In the genomic region with DNA sequence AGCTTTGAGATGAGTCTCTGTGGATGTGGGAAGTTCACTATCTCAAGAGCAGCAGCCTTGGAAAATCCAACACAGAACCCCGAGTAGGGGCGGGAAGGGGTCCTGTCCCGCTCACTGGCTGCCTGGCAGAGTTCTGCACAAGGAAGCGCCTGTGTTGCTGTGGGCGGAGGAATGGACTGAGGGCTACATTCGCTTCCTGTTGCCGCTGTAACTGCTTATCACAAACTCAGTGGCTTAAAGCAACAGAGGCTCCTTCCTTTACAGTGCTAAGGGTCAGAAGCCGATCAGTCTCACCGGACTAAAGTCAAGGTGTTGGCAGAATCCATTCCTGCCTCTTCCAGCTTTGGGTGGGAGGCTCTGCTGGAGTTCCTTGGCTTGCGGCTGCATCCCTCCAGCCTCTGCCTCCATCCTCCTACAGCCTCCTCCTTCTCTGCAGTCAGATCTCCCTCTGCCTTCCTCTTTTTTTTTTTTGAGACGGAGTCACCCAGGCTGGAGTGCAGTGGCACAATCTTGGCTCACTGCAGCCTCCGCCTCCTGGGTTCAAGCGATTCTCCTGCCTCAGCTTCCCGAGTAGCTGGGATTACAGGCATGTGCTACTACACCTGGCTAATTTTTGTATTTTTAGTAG, we compare ENCODE assay signal across 8 cellular contexts.
DNase-seq lines count a peak whose midpoint lies in the region; ATAC-seq lines count a peak whose summit lies in the region.

No MANE protein-coding gene starts in this region.

- H3K4me3 ChIP-seq in MG63, result no peak overlapping the region

- H3K36me3 Mint-ChIP-seq in natural killer cell treated with Interleukin-12 subunit alpha and Interleukin-12 subunit beta and Interleukin-15 and Interleukin-18, amount 100 ng/mL, for 72 hours, result no peaks in the 10 kb centered on the region

- H3K36me3 ChIP-seq in MG63, result peaks cover 37% of the 10 kb centered on the region

- ATAC-seq in GM19372 (IDR thresholded peaks at IDR 0.05; ENCODE audit: low read depth, unreplicated experiment), result peak; percentile 27
- peak; percentile 64 to 72 for ATAC-seq in natural killer cell treated with Interleukin-12 subunit alpha and Interleukin-12 subunit beta and Interleukin-15 and Interleukin-18, amount 100 ng/mL, for 72 hours

- no peaks in the 10 kb centered on the region for H3K9me3 ChIP-seq in MG63

- H3K27ac Mint-ChIP-seq in natural killer cell treated with Interleukin-12 subunit alpha and Interleukin-12 subunit beta and Interleukin-15 and Interleukin-18, amount 100 ng/mL, for 72 hours, result peak overlapping the region; percentile 92

- H3K4me3 Mint-ChIP-seq in natural killer cell treated with Interleukin-12 subunit alpha and Interleukin-12 subunit beta and Interleukin-15 and Interleukin-18, amount 100 ng/mL, for 72 hours, result peak overlapping the region; percentile 68

- no peaks in the 10 kb centered on the region for H3K27me3 Mint-ChIP-seq in natural killer cell treated with Interleukin-12 subunit alpha and Interleukin-12 subunit beta and Interleukin-15 and Interleukin-18, amount 100 ng/mL, for 72 hours

- no peaks in the 10 kb centered on the region for H3K27me3 ChIP-seq in MG63

- peaks cover 64 to 79% of the 10 kb centered on the region in 2 donors for H3K4me1 Mint-ChIP-seq in natural killer cell treated with Interleukin-12 subunit alpha and Interleukin-12 subunit beta and Interleukin-15 and Interleukin-18, amount 100 ng/mL, for 72 hours (ENCODE audit: low read depth in 2 of 2)

- DNase-seq in NOMO-1 treated with DMSO at 0.1 percent for 48 hours (lab: John Stamatoyannopoulos, UW; ENCODE audit: unreplicated experiment) (peak; percentile 81), ureter (ENCODE audit: low spot score) (no peak), NCI-H226 (no peak), GM03348 (ENCODE audit: low spot score) (no peak), MG63 (no peak)
- peak; percentile 69 for DNase-seq in central memory CD4-positive, alpha-beta T cell
- peak; percentile 78 for DNase-seq in natural killer cell treated with Interleukin-12 subunit alpha and Interleukin-12 subunit beta and Interleukin-15 and Interleukin-18, amount 100 ng/mL, for 72 hours (ENCODE audit: low spot score)

- H3K9me3 Mint-ChIP-seq in natural killer cell treated with Interleukin-12 subunit alpha and Interleukin-12 subunit beta and Interleukin-15 and Interleukin-18, amount 100 ng/mL, for 72 hours, result no peaks in the 10 kb centered on the region

Comparison
In these comparisons a context has a peak if more than half of its experiments do, and no peak if none do; other contexts are left out.
1. DNase-seq: peak in NOMO-1 treated with DMSO at 0.1 percent for 48 hours (single experiment), central memory CD4-positive, alpha-beta T cell (single experiment) and natural killer cell treated with Interleukin-12 subunit alpha and Interleukin-12 subunit beta and Interleukin-15 and Interleukin-18, amount 100 ng/mL, for 72 hours (single experiment); none in ureter (single experiment), NCI-H226 (single experiment), GM03348 (single experiment) and MG63 (single experiment).